Comparison of ENCODE assay signal across 8 cellular contexts in the genomic region with DNA sequence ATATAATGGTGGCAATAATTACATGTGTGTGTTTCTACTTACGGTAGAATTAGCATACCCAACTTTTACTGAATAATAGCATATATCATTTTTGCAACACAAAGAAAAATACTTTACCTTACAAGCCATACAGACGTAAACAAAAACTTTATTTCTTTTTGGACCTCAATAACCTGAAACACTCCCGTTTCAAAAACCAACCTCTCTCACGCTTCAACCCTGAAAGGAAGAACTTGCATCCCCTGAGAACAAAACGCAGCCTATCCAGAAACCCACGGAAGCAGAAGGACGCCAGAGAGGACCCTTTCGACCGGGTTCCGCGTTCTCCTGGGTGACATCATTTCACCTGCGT. TPM values are rescaled to one million over a fixed set of nuclear protein-coding genes. Genes with fewer than 3 reads are reported as not detected.
DNase-seq lines count a peak whose midpoint lies in the region; ATAC-seq, FAIRE-seq and TF ChIP-seq lines count a peak whose summit lies in the region.

A gene (minus strand): TSS at position 290 of the 352 bp plus-strand sequence. CDS start 161 bp downstream, at position 129.

- peak within 1 kb of the TSS; percentile 99 for H4K5ac ChIP-seq in H1 (ENCODE audit: insufficient read length, low read depth, low read length)

- POLR2A ChIA-PET in RWPE1 (lab: Yijun Ruan, JAX; ENCODE audit: low non-redundant PET) = no interaction called here
- POLR2A ChIA-PET in H1 (lab: Charles Lee; ENCODE audit: partially characterized antibody) = interaction anchor here (0.6 to 1.8 kb wide), 5 partner anchors 13 to 285 kb away, joined by 3 to 6 read pairs (median 3); no protein-coding TSS in a partner anchor
- POLR2A ChIA-PET in GM10248 (lab: Yijun Ruan, JAX) = interaction anchor here (0.9 kb wide), 1 partner anchor 17 kb away, joined by 3 read pairs; no protein-coding TSS in a partner anchor

- H2BK120ac ChIP-seq in H1 (replicated peaks; ENCODE audit: low read depth, low read length) = no peak within 1 kb of the TSS

- peaks cover 4% of the 10 kb centered on the region; the same call in 1 of the 2 replicates for H3K4me1 ChIP-seq in ES-I3 (ENCODE audit: insufficient read depth, low read length)
- peaks cover 0 to 7% (median 0%) of the 10 kb centered on the region in 4 experiments; a peak in 3 of 7 replicates for H3K4me1 ChIP-seq in H1 (replicated peaks in 1 of 4; ENCODE audit: control insufficient read depth in 3 of 4, insufficient read depth in 4 of 4, low read length in 3 of 4)

- no peak for TF ChIP-seq EP300 in H1 (IDR thresholded peaks at IDR 0.05; ENCODE audit: borderline replicate concordance in 1 of 2, low read depth in 2 of 2, low read length in 2 of 2)

- 1% methylated on average over 12 of the region's 12 CpGs; no CpG with 5 or more reads in 1 of the 2 experiments for WGBS in H1 (ENCODE audit: extremely low coverage in 1 of 2, insufficient coverage in 1 of 2, insufficient read length in 1 of 2, insufficient replicate concordance in 2 of 2, low coverage in 1 of 2, low lambda C conversion rate in 2 of 2, missing lambda C conversion rate in 1 of 2), 2 experiments

- H3K23me2 ChIP-seq in H1 (ENCODE audit: low read depth, low read length) = peaks cover 2% of the 10 kb centered on the region; the same call in 1 of the 2 replicates

- DNase-seq in RWPE1 (ENCODE audit: low spot score) (no peak), H1 (ENCODE audit: low read depth in 1 of 2, low spot score in 2 of 2) (no peak), myocyte (ENCODE audit: low read depth) (no peak), GM10248 (ENCODE audit: extremely low spot score) (no peak), NCI-H1092 treated with DMSO at 0.1 percent for 48 hours (lab: John Stamatoyannopoulos, UW) (no peak)

- no peak within 1 kb of the TSS for H2BK15ac ChIP-seq in H1 (ENCODE audit: low read length)

- 0 out of 2 replicates have a peak, but pooled peaks cover 2% of the 10 kb centered on the region for H3K36me3 ChIP-seq in ES-I3 (ENCODE audit: insufficient read depth, low read length)
- H3K36me3 ChIP-seq in H1 (ENCODE audit: control insufficient read depth in 2 of 4, insufficient read depth in 4 of 4, low read length in 3 of 4) = 0 out of 8 replicates have a peak, but pooled peaks cover 0 to 3% (median 0%) of the 10 kb centered on the region in 4 experiments

- peak within 1 kb of the TSS; percentile 66 to 74 for H3K4me2 ChIP-seq in H1 (ENCODE audit: insufficient read depth in 1 of 2, low read depth in 2 of 2, low read length in 2 of 2)

- no peak for TF ChIP-seq POLR2A in H1 (IDR thresholded peaks at IDR 0.05; ENCODE audit: control extremely low read depth in 1 of 2, low read depth in 2 of 2, low read length in 2 of 2)

- no peak within 1 kb of the TSS for H2AFZ ChIP-seq in H1 (ENCODE audit: low read length)

- CTCF ChIA-PET in RWPE1 (lab: Yijun Ruan, JAX) = no interaction called here
- CTCF ChIA-PET in H1 (lab: Charles Lee; ENCODE audit: partially characterized antibody) = interaction anchor here (0.6 to 1.2 kb wide), 4 partner anchors 12 to 1197 kb away, joined by 3 to 4 read pairs (median 3); no protein-coding TSS in a partner anchor
- CTCF ChIA-PET in GM10248 (lab: Yijun Ruan, JAX) = interaction anchor here (1.2 to 2.2 kb wide), 2 partner anchors 10 to 51 kb away, joined by 3 to 6 read pairs; no protein-coding TSS in a partner anchor

- peaks cover 6 to 7% of the 10 kb centered on the region in 2 experiments for H4K20me1 ChIP-seq in H1 (replicated peaks in 1 of 2; ENCODE audit: control insufficient read depth in 1 of 2, insufficient read depth in 2 of 2, low read length in 2 of 2)

- H3K18ac ChIP-seq in H1 (ENCODE audit: extremely low read depth, low read length) = peak within 1 kb of the TSS; percentile 96

- peak within 1 kb of the TSS; percentile 88 for H4K91ac ChIP-seq in H1 (replicated peaks; ENCODE audit: insufficient read length, low read length)

- no peak within 1 kb of the TSS for H3K23ac ChIP-seq in H1 (ENCODE audit: insufficient read length)

- peak within 1 kb of the TSS; percentile 72 to 97 (median 90) for H3K4me3 ChIP-seq in H1 (ENCODE audit: extremely low read depth in 1 of 4, insufficient read depth in 2 of 4, low read depth in 3 of 4, low read length in 4 of 4)

- no peak for FAIRE-seq in H1 (lab: Jason Lieb, UNC)

- no peak within 1 kb of the TSS for H3K14ac ChIP-seq in H1 (ENCODE audit: insufficient read length)

- no peak within 1 kb of the TSS for H2BK12ac ChIP-seq in H1 (ENCODE audit: low read depth, low read length)

- no peak within 1 kb of the TSS for H3K4ac ChIP-seq in H1 (replicated peaks; ENCODE audit: insufficient read length, low read depth, low read length)

- no peak for TF ChIP-seq RAD21 in H1 (IDR thresholded peaks at IDR 0.05 in 1 of 2, conservative IDR thresholded peaks at IDR 0.05 in 1 of 2; ENCODE audit: low read depth in 2 of 2, low read length in 2 of 2)

- H3K27me3 ChIP-seq in H1 (replicated peaks in 1 of 4; ENCODE audit: control insufficient read depth in 3 of 4, extremely low read depth in 1 of 4, insufficient read depth in 3 of 4, low read length in 3 of 4) = no peaks in the 10 kb centered on the region

- H3K56ac ChIP-seq in H1 (replicated peaks; ENCODE audit: insufficient read length, low read depth, low read length) = peak within 1 kb of the TSS; percentile 60

- H3K79me1 ChIP-seq in H1 (ENCODE audit: low read depth, low read length) = peaks cover 3% of the 10 kb centered on the region

- no peak within 1 kb of the TSS for H2BK20ac ChIP-seq in H1 (ENCODE audit: low read length)

- no peak within 1 kb of the TSS for H2AK5ac ChIP-seq in H1 (ENCODE audit: low read depth, low read length)

- H3K9me3 ChIP-seq in ES-I3 (ENCODE audit: control insufficient read depth, insufficient read depth, low read length) (no peaks in the 10 kb centered on the region), H1 (ENCODE audit: insufficient read depth in 2 of 2, low read depth in 1 of 2, low read length in 1 of 2) (no peaks in the 10 kb centered on the region)

- ATAC-seq in GM19023 (IDR thresholded peaks at IDR 0.05; ENCODE audit: unreplicated experiment) (no peak), GM21717 (IDR thresholded peaks at IDR 0.05; ENCODE audit: unreplicated experiment) (no peak)

- peak within 1 kb of the TSS; percentile 67 for H2BK5ac ChIP-seq in H1 (ENCODE audit: low read depth, low read length)

- H3K9ac ChIP-seq in ES-I3 (ENCODE audit: low read depth, low read length) (peak within 1 kb of the TSS; percentile 72), H1 (replicated peaks in 1 of 4; ENCODE audit: extremely low read depth in 1 of 4, low read depth in 3 of 4, low read length in 3 of 4) (peak within 1 kb of the TSS; percentile 90 to 95 (median 92))

- H3K27ac ChIP-seq in RWPE1 = peak within 1 kb of the TSS; percentile 98
- peak within 1 kb of the TSS; percentile 92 for H3K27ac ChIP-seq in H1 (ENCODE audit: low read depth, low read length)

- peak within 1 kb of the TSS; percentile 98; the same call in 1 of the 2 replicates for H4K8ac ChIP-seq in H1 (ENCODE audit: extremely low read depth, insufficient read depth, low read length)

- H3K79me2 ChIP-seq in H1 (ENCODE audit: control insufficient read depth in 1 of 2, insufficient read depth in 2 of 2, low read length in 2 of 2) = peaks cover 30 to 86% of the 10 kb centered on the region in 2 experiments

- TF ChIP-seq CTCF in RWPE1 (conservative IDR thresholded peaks at IDR 0.05; ENCODE audit: low read depth) = no peak
- no peak for TF ChIP-seq CTCF in H1 (IDR thresholded peaks at IDR 0.05; ENCODE audit: control extremely low read depth in 1 of 3, insufficient read depth in 1 of 3, low read depth in 1 of 3, low read length in 3 of 3)
- TF ChIP-seq CTCF in GM10248 (IDR thresholded peaks at IDR 0.05; ENCODE audit: control extremely low read depth, extremely low read depth, low read depth, missing control alignments) = no peak

TF ChIP-seq in H1, 55 proteins besides CTCF, POLR2A, EP300 and RAD21 (continues in another document):
- TF ChIP-seq RBBP5 (IDR thresholded peaks at IDR 0.05; ENCODE audit: borderline replicate concordance, low read depth, low read length) (no peak), SRF (IDR thresholded peaks at IDR 0.05; ENCODE audit: low read depth, low read length) (no peak), POLR2AphosphoS5 (IDR thresholded peaks at IDR 0.05; ENCODE audit: low read depth, low read length) (no peak), CHD2 (IDR thresholded peaks at IDR 0.05; ENCODE audit: low read length) (no peak), MAFK (IDR thresholded peaks at IDR 0.05; ENCODE audit: low read depth, low read length) (no peak), RNF2 (IDR thresholded peaks at IDR 0.05; ENCODE audit: borderline replicate concordance, low read depth, low read length, missing control alignments, poor library complexity, severe bottlenecking) (no peak), CREB1 (IDR thresholded peaks at IDR 0.05) (peak; percentile 93; the same call in 1 of the 2 replicates), KDM5A (IDR thresholded peaks at IDR 0.05; ENCODE audit: low read length) (0 out of 2 replicates have a peak, but pooled peaks have one; percentile 33), YY1 (IDR thresholded peaks at IDR 0.05; ENCODE audit: low read depth, low read length) (no peak), TAF1 (IDR thresholded peaks at IDR 0.05; ENCODE audit: low read depth, low read length) (no peak), SUZ12 (IDR thresholded peaks at IDR 0.05; ENCODE audit: low read length) (no peak), ZNF274 (IDR thresholded peaks at IDR 0.05; ENCODE audit: borderline replicate concordance, extremely low read depth, low read length) (no peak), SP4 (IDR thresholded peaks at IDR 0.05; ENCODE audit: low read length) (no peak)
- TF ChIP-seq, protein P1, sequence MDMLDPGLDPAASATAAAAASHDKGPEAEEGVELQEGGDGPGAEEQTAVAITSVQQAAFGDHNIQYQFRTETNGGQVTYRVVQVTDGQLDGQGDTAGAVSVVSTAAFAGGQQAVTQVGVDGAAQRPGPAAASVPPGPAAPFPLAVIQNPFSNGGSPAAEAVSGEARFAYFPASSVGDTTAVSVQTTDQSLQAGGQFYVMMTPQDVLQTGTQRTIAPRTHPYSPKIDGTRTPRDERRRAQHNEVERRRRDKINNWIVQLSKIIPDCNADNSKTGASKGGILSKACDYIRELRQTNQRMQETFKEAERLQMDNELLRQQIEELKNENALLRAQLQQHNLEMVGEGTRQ (IDR thresholded peaks at IDR 0.05; ENCODE audit: low read length) = no peak

RNA-seq across cellular contexts. Expression of the gene that starts here (rescaled TPM):
- total RNA-seq in H1 (2021; fragmentation: NEBNext Ultra II Directional; extraction: Animal tissue kit (Norgen Biotek cat#: 25700)) = 60.9 and 61.3 TPM in 2 replicates
- polyA plus RNA-seq in H1 (2011; rRNA removed) = 40.7 and 54.9 TPM in 2 replicates
- polyA plus RNA-seq in H1 (2011; cell fraction: cytosol; rRNA removed) = 28.7 TPM
- 42.8 TPM for polyA plus RNA-seq in H1 (2011; cell fraction: nucleus; rRNA removed)
- 24.9 to 32.3 TPM (median 29.1 TPM) in 4 replicates for polyA plus RNA-seq in H1 (2012, experiment 1 of 2)
- polyA plus RNA-seq in H1 (2012, experiment 2 of 2) = 3.4 TPM
- 21.2 TPM for polyA plus RNA-seq in H1 (2013, experiment 1 of 2)
- polyA plus RNA-seq in H1 (2013, experiment 2 of 2) = 20.7 TPM
- polyA minus RNA-seq in H1 (2011; rRNA and poly(A)+ RNA removed) = 155 and 161 TPM in 2 replicates
- polyA minus RNA-seq in H1 (2011; cell fraction: cytosol; rRNA and poly(A)+ RNA removed) = 40.3 TPM
- 57.0 TPM for polyA minus RNA-seq in H1 (2011; cell fraction: nucleus; rRNA and poly(A)+ RNA removed)
- total RNA-seq in myocyte = 19.4 and 21.0 TPM in 2 replicates
- polyA plus RNA-seq in myocyte (2012) = 13.0 TPM
